ENCODE assay signal across 8 cellular contexts in genomic region chr1:75614455-75615379, GRCh38. TPM values are rescaled to one million over a fixed set of nuclear protein-coding genes. Genes with fewer than 3 reads are reported as not detected.
DNase-seq lines count a peak whose midpoint lies in the region; ATAC-seq and TF ChIP-seq lines count a peak whose summit lies in the region.

No MANE protein-coding gene starts in this region.

- no peaks in the 10 kb centered on the region for H3K9me3 Mint-ChIP-seq in activated naive CD4-positive, alpha-beta T cell treated with anti-CD3 and anti-CD28 coated beads, Interleukin-2, amount 50 U/mL, for 72 hours

- intact Hi-C loops in right cardiac atrium (cut with DNase I) (no loop called here), prostate gland (cut with DNase I) (no loop called here)

- H3K27me3 ChIP-seq in right cardiac atrium (ENCODE audit: control insufficient read depth, insufficient read depth) (no peaks in the 10 kb centered on the region), prostate gland (replicated peaks; ENCODE audit: insufficient read depth) (peaks cover 7% of the 10 kb centered on the region)

- TF ChIP-seq CTCF in AG10803 (conservative IDR thresholded peaks at IDR 0.05; ENCODE audit: low read length) (peak; percentile 42), prostate gland (IDR thresholded peaks at IDR 0.05) (no peak)

- no peak overlapping the region for H3K27ac Mint-ChIP-seq in activated naive CD4-positive, alpha-beta T cell treated with anti-CD3 and anti-CD28 coated beads, Interleukin-2, amount 50 U/mL, for 72 hours

- TF ChIP-seq POLR2A in prostate gland (IDR thresholded peaks at IDR 0.05), result no peak

- H3K27ac ChIP-seq in right cardiac atrium (ENCODE audit: low read length) (no peak overlapping the region), prostate gland (no peak overlapping the region)

- ATAC-seq in GM18858 (IDR thresholded peaks at IDR 0.05; ENCODE audit: unreplicated experiment) (peak; percentile 91), HG03025 (IDR thresholded peaks at IDR 0.05; ENCODE audit: low FRiP score, unreplicated experiment) (peak; percentile 88), right cardiac atrium (peak; percentile 86 to 89)
- peak; percentile 63 to 91 for ATAC-seq in activated naive CD4-positive, alpha-beta T cell treated with anti-CD3 and anti-CD28 coated beads, Interleukin-2, amount 50 U/mL, for 72 hours

- no peaks in the 10 kb centered on the region for H3K36me3 ChIP-seq in prostate gland

- peaks cover 0 to 12% of the 10 kb centered on the region in 2 donors for H3K36me3 Mint-ChIP-seq in activated naive CD4-positive, alpha-beta T cell treated with anti-CD3 and anti-CD28 coated beads, Interleukin-2, amount 50 U/mL, for 72 hours

- WGBS in right cardiac atrium, result under 1% methylated on average over 51 of the region's 51 CpGs
- WGBS in prostate gland, result 2% methylated on average over 34 of the region's 51 CpGs

- no peaks in the 10 kb centered on the region for H3K4me1 ChIP-seq in right cardiac atrium (ENCODE audit: control insufficient read depth, insufficient read depth, low read length)
- H3K4me1 ChIP-seq in prostate gland (replicated peaks), result peaks cover 7% of the 10 kb centered on the region

- DNase-seq in AG10803 (ENCODE audit: low read depth), result peak; percentile 9
- peak; percentile 54 to 83 for DNase-seq in NCI-H446 (lab: John Stamatoyannopoulos, UW)
- DNase-seq in activated naive CD4-positive, alpha-beta T cell treated with anti-CD3 and anti-CD28 coated beads, Interleukin-2, amount 50 U/mL, for 72 hours (ENCODE audit: low spot score in 2 of 2), result peak in 1 of 2 donors; percentile 49
- peak; percentile 43 to 69 (median 64) for DNase-seq in right cardiac atrium
- no peak for DNase-seq in prostate gland (ENCODE audit: low spot score)
- no peak for DNase-seq in NOMO-1 treated with dmso at 0.1 percent for 144 hours (lab: John Stamatoyannopoulos, UW; ENCODE audit: unreplicated experiment)

- H3K9me3 ChIP-seq in right cardiac atrium (ENCODE audit: control insufficient read depth, low read length), result no peaks in the 10 kb centered on the region
- H3K9me3 ChIP-seq in prostate gland, result no peaks in the 10 kb centered on the region

- H3K4me3 ChIP-seq in AG10803 (ENCODE audit: low read length), result peak overlapping the region; percentile 57
- peak overlapping the region; percentile 36 for H3K4me3 ChIP-seq in right cardiac atrium (ENCODE audit: low read length)
- peak overlapping the region; percentile 15 to 21 for H3K4me3 ChIP-seq in prostate gland

RNA-seq across cellular contexts. Expression of gene SLC44A5, which starts 3.8 kb away (rescaled TPM):
- under 1 TPM in 1 of 2 donors, not detected in 1; 0.07 TPM for total RNA-seq in activated naive CD4-positive, alpha-beta T cell treated with anti-CD3 and anti-CD28 coated beads, Interleukin-2, amount 50 U/mL, for 72 hours
- total RNA-seq in right cardiac atrium (1 to 10 TPM; 1.1 to 4.1 (median 1.3) TPM), prostate gland (1 to 10 TPM in 1 of 2 donors, under 1 TPM in 1; 0.57 to 3.3 TPM)
- polyA plus RNA-seq in right cardiac atrium, result 0.48 TPM

Comparison
In these comparisons a context has a peak if more than half of its experiments do, and no peak if none do; other contexts are left out.
1. DNase-seq: peak in AG10803 (single experiment), NCI-H446 (2 of 2) and right cardiac atrium (3 of 3); none in prostate gland (single experiment) and NOMO-1 treated with dmso at 0.1 percent for 144 hours (single experiment).
2. Peak in every context shown above with its lines, with median percentiles within 50 percentile points of each other: H3K4me3 ChIP-seq and ATAC-seq.